In the genomic region with DNA sequence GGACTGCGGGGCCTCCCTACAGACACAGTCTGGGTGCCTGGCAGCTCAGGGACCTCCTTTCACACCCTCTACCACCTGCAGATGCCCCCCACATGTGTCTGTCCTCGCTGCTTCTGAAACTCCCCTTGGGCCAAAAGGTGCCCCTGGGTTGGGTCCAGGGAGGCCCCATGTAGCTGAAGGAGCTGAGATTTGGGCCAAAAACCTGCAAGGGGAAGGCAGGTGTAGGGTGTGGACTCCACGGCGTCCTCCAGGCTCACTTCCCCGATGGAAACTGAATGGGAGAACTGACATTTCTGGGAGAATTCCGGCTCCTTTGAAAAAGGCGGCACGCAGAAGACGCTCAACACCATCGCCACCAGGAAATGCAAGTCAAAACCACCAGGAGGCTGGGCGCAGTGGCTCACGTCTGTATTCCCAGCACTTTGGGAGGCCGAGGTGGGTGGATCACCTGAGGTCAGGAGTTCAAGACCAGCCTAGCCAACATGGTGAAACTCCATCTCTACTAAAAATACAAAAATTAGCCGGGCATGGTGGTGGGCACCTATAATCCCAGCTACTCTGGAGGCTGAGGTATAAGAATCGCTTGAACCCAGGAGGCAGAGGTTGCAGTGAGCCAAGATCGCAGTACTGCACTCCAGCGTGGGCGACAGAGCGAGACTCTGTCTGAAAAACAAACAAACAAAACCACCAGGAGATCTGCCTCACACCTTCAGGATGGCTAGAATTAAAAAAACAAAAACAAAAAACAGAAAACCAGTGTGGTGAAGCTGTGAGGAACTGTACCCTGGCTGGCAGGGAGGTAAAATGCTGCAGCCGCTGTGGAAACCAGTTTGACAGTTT, we compare ENCODE assay signal across 15 cellular contexts. TPM values are rescaled to one million over a fixed set of nuclear protein-coding genes. Genes with fewer than 3 reads are reported as not detected.
A peak's percentile ranks its signal among the peaks of the same experiment; 100 is the strongest.
DNase-seq lines count a peak whose midpoint lies in the region; ATAC-seq and TF ChIP-seq lines count a peak whose summit lies in the region.
"Had no signal": no experiment of that assay in that cellular context is flagged by ENCODE, and none has a peak within 500 bp of the region (broad histone marks: within the 10 kb centered on the region; RNA-seq: fewer than 3 reads in every experiment).

No MANE protein-coding gene starts in this region.

- peak overlapping the region; percentile 52 to 79 (median 76) for H3K27ac ChIP-seq in esophagus squamous epithelium
- peak overlapping the region; percentile 54 to 58 for H3K27ac ChIP-seq in prostate gland
- H3K27ac ChIP-seq in WERI-Rb-1 = no peak overlapping the region

- H3K36me3 Mint-ChIP-seq in CD14-positive monocyte = no peaks in the 10 kb centered on the region
- H3K36me3 Mint-ChIP-seq: activated naive CD8-positive, alpha-beta T cell had no signal

- H3K4me3 ChIP-seq in esophagus squamous epithelium (no peak overlapping the region), prostate gland (no peak overlapping the region), WERI-Rb-1 (ENCODE audit: low read depth, low read length) (no peak overlapping the region)

- intact Hi-C loops in CD14-positive monocyte (cut with micrococcal nuclease) (loop anchor here in 1 of 2 donors (5.0 kb wide), 1 partner anchor 81 kb away; no protein-coding TSS in a partner anchor), esophagus squamous epithelium (cut with DNase I) (loop anchor here (10.0 kb wide), 1 partner anchor 73 kb away; no protein-coding TSS in a partner anchor), prostate gland (cut with DNase I) (loop anchor here (5.0 kb wide), 1 partner anchor 34 kb away; no protein-coding TSS in a partner anchor)

- TF ChIP-seq POLR2A in esophagus squamous epithelium (IDR thresholded peaks at IDR 0.05) (no peak), prostate gland (IDR thresholded peaks at IDR 0.05) (no peak)

- DNase-seq in CD14-positive monocyte (ENCODE audit: low spot score) (peak; percentile 8), NCI-H2196 (lab: John Stamatoyannopoulos, UW; ENCODE audit: unreplicated experiment) (peak; percentile 65), esophagus squamous epithelium (lab: John Stamatoyannopoulos, UW) (no peak), prostate gland (ENCODE audit: low spot score) (no peak), WERI-Rb-1 (no peak), middle frontal gyrus (ENCODE audit: extremely low spot score, low spot score) (no peak)
- DNase-seq in activated effector memory CD4-positive, alpha-beta T cell treated with Interleukin-2 at 50 U/mL for 16 hours = no peak
- DNase-seq: activated CD4-positive, alpha-beta T cell treated with anti-CD3 and anti-CD28 coated beads, Interleukin-2, amount 10 ng/mL, durations not matched to agents 24 days and 14 days; Caco-2; GOT3; kidney glomerular epithelial cell; NCI-H1930; NCI-H524 treated with DMSO at 0.1 percent for 48 hours had no signal

- no peak for TF ChIP-seq CTCF in CD14-positive monocyte (IDR thresholded peaks at IDR 0.05)
- TF ChIP-seq CTCF in esophagus squamous epithelium (IDR thresholded peaks at IDR 0.05) = no peak
- TF ChIP-seq CTCF in prostate gland (IDR thresholded peaks at IDR 0.05) = no peak
- no peak for TF ChIP-seq CTCF in WERI-Rb-1 (IDR thresholded peaks at IDR 0.05; ENCODE audit: low read depth, low read length)

- H3K4me1 ChIP-seq in esophagus squamous epithelium (peaks cover 31 to 81% (median 42%) of the 10 kb centered on the region in 3 donors), prostate gland (replicated peaks) (no peaks in the 10 kb centered on the region)
- H3K4me1 ChIP-seq: Caco-2 had no signal

- H3K9me3 Mint-ChIP-seq in CD14-positive monocyte = peaks cover 0 to 3% (median under 1%) of the 10 kb centered on the region in 7 donors

- H3K4me3 Mint-ChIP-seq in CD14-positive monocyte = no peak overlapping the region
- H3K4me3 Mint-ChIP-seq: activated CD4-positive, alpha-beta T cell treated with anti-CD3 and anti-CD28 coated beads, Interleukin-2, amount 10 ng/mL, durations not matched to agents 24 days and 14 days; activated naive CD8-positive, alpha-beta T cell had no signal

- H3K36me3 ChIP-seq in esophagus squamous epithelium = no peaks in the 10 kb centered on the region
- no peaks in the 10 kb centered on the region for H3K36me3 ChIP-seq in prostate gland
- H3K36me3 ChIP-seq in WERI-Rb-1 = no peaks in the 10 kb centered on the region

- H3K27me3 ChIP-seq in esophagus squamous epithelium (peaks cover 0 to 23% (median 0%) of the 10 kb centered on the region in 4 donors), prostate gland (replicated peaks; ENCODE audit: insufficient read depth) (no peaks in the 10 kb centered on the region), WERI-Rb-1 (ENCODE audit: insufficient read depth, low read depth, severe bottlenecking) (no peaks in the 10 kb centered on the region)

- ATAC-seq in HG02763 (IDR thresholded peaks at IDR 0.05; ENCODE audit: unreplicated experiment) = no peak

- H3K27me3 Mint-ChIP-seq in CD14-positive monocyte (ENCODE audit: low read depth in 3 of 3) = peaks cover 10 to 32% (median 19%) of the 10 kb centered on the region in 3 donors
- H3K27me3 Mint-ChIP-seq: activated naive CD8-positive, alpha-beta T cell had no signal

- H3K9me3 ChIP-seq in esophagus squamous epithelium (no peaks in the 10 kb centered on the region), prostate gland (no peaks in the 10 kb centered on the region), WERI-Rb-1 (ENCODE audit: severe bottlenecking) (peaks cover 1% of the 10 kb centered on the region)

- WGBS in esophagus squamous epithelium, 2 donors = 76 to 93% methylated on average over 15 to 16 of the region's 20 CpGs
- WGBS in prostate gland = 86% methylated on average over 20 of the region's 20 CpGs

- peak overlapping the region in 1 of 7 donors; percentile 54 for H3K27ac Mint-ChIP-seq in CD14-positive monocyte
- H3K27ac Mint-ChIP-seq: activated CD4-positive, alpha-beta T cell treated with anti-CD3 and anti-CD28 coated beads, Interleukin-2, amount 10 ng/mL, durations not matched to agents 24 days and 14 days; activated naive CD8-positive, alpha-beta T cell had no signal

- H3K4me1 Mint-ChIP-seq in CD14-positive monocyte = peaks cover 29% of the 10 kb centered on the region

RNA-seq across cellular contexts. Expression of gene BAIAP2, which starts 13.2 kb away (rescaled TPM):
- 10 to 100 TPM in 1 of 2 donors, 1 to 10 TPM in 1; 8.6 to 11.2 TPM for polyA plus RNA-seq in CD14-positive monocyte
- total RNA-seq in esophagus squamous epithelium (100 to 1,000 TPM in 3 of 4 donors, 10 to 100 TPM in 1; 87.8 to 175 (median 105) TPM), prostate gland (100 to 1,000 TPM; 125 to 148 TPM)

RNA-seq across cellular contexts. Expression of gene CHMP6, which starts 30.1 kb away (rescaled TPM):
- 10 to 100 TPM; 44.1 to 44.8 TPM for polyA plus RNA-seq in CD14-positive monocyte
- total RNA-seq in esophagus squamous epithelium (10 to 100 TPM; 16.7 to 23.8 (median 22.1) TPM), prostate gland (10 to 100 TPM; 30.6 to 35.3 TPM)

Comparison
In these comparisons a context has a peak if more than half of its experiments do, and no peak if none do; other contexts are left out.
1. DNase-seq: peak in CD14-positive monocyte (single experiment) and NCI-H2196 (single experiment); none in esophagus squamous epithelium (single experiment), prostate gland (single experiment), WERI-Rb-1 (single experiment), middle frontal gyrus (single experiment) and activated effector memory CD4-positive, alpha-beta T cell treated with Interleukin-2 at 50 U/mL for 16 hours (single experiment).